1 cellular context compared by ENCODE assay signal in the genomic region with DNA sequence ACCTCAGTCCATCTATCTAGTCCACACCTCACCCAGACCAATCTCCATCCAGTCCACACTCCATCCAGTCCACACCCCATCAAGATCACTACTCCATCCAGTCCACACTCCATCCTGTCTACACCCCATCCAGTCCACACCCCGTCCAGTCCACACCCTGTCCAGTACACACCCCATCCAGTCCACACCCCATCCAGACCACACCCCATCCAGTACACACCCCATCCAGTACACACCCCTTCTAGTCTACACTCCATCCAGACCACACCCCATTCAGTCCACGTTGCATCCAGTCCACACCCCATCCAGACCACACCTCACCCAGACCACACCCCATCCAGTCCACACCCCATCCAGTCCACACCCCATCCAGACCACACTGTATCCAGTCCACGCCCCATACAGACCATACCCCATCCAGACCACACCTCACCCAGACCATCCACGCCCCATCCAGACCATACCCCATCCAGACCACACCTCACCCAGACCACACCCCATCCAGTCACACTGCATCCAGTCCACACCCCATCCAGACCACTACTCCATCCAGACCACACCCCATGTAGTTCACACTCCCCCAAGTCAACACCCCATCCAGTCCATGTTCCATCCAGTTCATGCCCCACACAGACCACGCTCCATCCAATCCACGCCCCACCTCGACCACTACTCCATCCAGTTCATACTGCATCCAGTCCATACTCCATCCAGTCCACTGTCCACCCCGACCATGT.
TF ChIP-seq lines count a peak whose summit lies in the region.

No MANE protein-coding gene starts in this region.

TF ChIP-seq in GM12891, 5 proteins besides CTCF, POLR2A, EP300 and RAD21 (continued from another document):
- TF ChIP-seq POLR2AphosphoS5 (IDR thresholded peaks at IDR 0.05; ENCODE audit: low read depth, low read length) = no peak
- TF ChIP-seq TAF1 (IDR thresholded peaks at IDR 0.05; ENCODE audit: low read depth, low read length) = no peak
